Comparison of ENCODE assay signal across 12 cellular contexts in genomic region chr11:35260342-35260985, GRCh38.
DNase-seq lines count a peak whose midpoint lies in the region; ATAC-seq and TF ChIP-seq lines count a peak whose summit lies in the region.
"Had no signal": no experiment of that assay in that cellular context is flagged by ENCODE, and none has a peak within 500 bp of the region (broad histone marks: within the 10 kb centered on the region; RNA-seq: fewer than 3 reads in every experiment).

No MANE protein-coding gene starts in this region.

- 50% methylated on average over 10 of the region's 10 CpGs for WGBS in hepatocyte (ENCODE audit: low lambda C conversion rate, missing lambda C conversion rate)

- H3K9me2 ChIP-seq in hepatocyte (replicated peaks; ENCODE audit: insufficient read depth), result no peaks in the 10 kb centered on the region

- H3K27ac Mint-ChIP-seq in stimulated activated naive CD8-positive, alpha-beta T cell treated with anti-CD3 and anti-CD28 coated beads, Interleukin-15, amount 100 ng/mL, for 72 hours, result no peak overlapping the region
- H3K27ac Mint-ChIP-seq: activated naive CD8-positive, alpha-beta T cell treated with anti-CD3 and anti-CD28 coated beads for 36 hours had no signal

- no peaks in the 10 kb centered on the region for H4K20me1 ChIP-seq in hepatocyte (ENCODE audit: insufficient read depth, poor library complexity, severe bottlenecking)

- TF ChIP-seq CTCF in HEK293 (tag by site-specific recombination; IDR thresholded peaks at IDR 0.05), result no peak
- no peak for TF ChIP-seq CTCF in ascending aorta (IDR thresholded peaks at IDR 0.05)
- no peak for TF ChIP-seq CTCF in hepatocyte (IDR thresholded peaks at IDR 0.05; ENCODE audit: poor library complexity)

- H3K36me3 ChIP-seq in HEK293 (ENCODE audit: control insufficient read depth in 2 of 2, insufficient read depth in 1 of 2, low read length in 2 of 2), result no peaks in the 10 kb centered on the region
- no peaks in the 10 kb centered on the region for H3K36me3 ChIP-seq in ascending aorta
- H3K36me3 ChIP-seq in hepatocyte (replicated peaks; ENCODE audit: insufficient read depth, low read depth), result no peaks in the 10 kb centered on the region
- H3K36me3 ChIP-seq: BE2C had no signal

- H3K27me3 ChIP-seq in ascending aorta, result no peaks in the 10 kb centered on the region
- no peaks in the 10 kb centered on the region for H3K27me3 ChIP-seq in hepatocyte
- H3K27me3 ChIP-seq: BE2C had no signal

- H3K4me3 ChIP-seq in HEK293 (ENCODE audit: low read depth, low read length) (no peak overlapping the region), ascending aorta (peak overlapping the region in 1 of 2 donors; percentile 23), hepatocyte (no peak overlapping the region)

- intact Hi-C loops in ascending aorta (cut with DNase I) (loop anchor here (2.0 to 5.0 kb wide), 2 partner anchors 14 to 107 kb away; no protein-coding TSS in a partner anchor), head of caudate nucleus (cut with DNase I) (no loop called here)

- H3K27me3 Mint-ChIP-seq in stimulated activated naive CD8-positive, alpha-beta T cell treated with anti-CD3 and anti-CD28 coated beads, Interleukin-15, amount 100 ng/mL, for 72 hours, result peaks cover 8% of the 10 kb centered on the region
- H3K27me3 Mint-ChIP-seq: activated naive CD8-positive, alpha-beta T cell treated with anti-CD3 and anti-CD28 coated beads for 36 hours had no signal

- H3K9me3 ChIP-seq in HEK293 (ENCODE audit: control insufficient read depth, insufficient read depth, low read depth, low read length) (no peaks in the 10 kb centered on the region), ascending aorta (no peaks in the 10 kb centered on the region), hepatocyte (ENCODE audit: low read depth) (no peaks in the 10 kb centered on the region)
- H3K9me3 ChIP-seq: BE2C had no signal

- DNase-seq in A172 (ENCODE audit: low spot score) (peak; percentile 66), ascending aorta (ENCODE audit: low spot score in 2 of 2) (peak in 1 of 2 donors; percentile 78), hepatocyte (ENCODE audit: low spot score) (peak; percentile 25), RPMI8226 (no peak), NK-92 (lab: John Stamatoyannopoulos, UW; ENCODE audit: unreplicated experiment) (no peak), head of caudate nucleus (no peak)
- DNase-seq in stimulated activated naive CD8-positive, alpha-beta T cell treated with anti-CD3 and anti-CD28 coated beads, Interleukin-15, amount 100 ng/mL, for 72 hours, result no peak
- DNase-seq: activated CD8-positive, alpha-beta memory T cell treated with anti-CD3 and anti-CD28 coated beads for 24 hours; activated naive CD8-positive, alpha-beta T cell treated with anti-CD3 and anti-CD28 coated beads for 36 hours; BE2C; right cardiac atrium had no signal

- H2AFZ ChIP-seq in hepatocyte, result no peak overlapping the region

- peaks cover 23% of the 10 kb centered on the region for H3K4me1 Mint-ChIP-seq in stimulated activated naive CD8-positive, alpha-beta T cell treated with anti-CD3 and anti-CD28 coated beads, Interleukin-15, amount 100 ng/mL, for 72 hours

- H3K27ac ChIP-seq in HEK293 (ENCODE audit: extremely low read depth, low read depth, low read length) (no peak overlapping the region), ascending aorta (peak overlapping the region; percentile 20 to 51), hepatocyte (peak overlapping the region; percentile 5)

- CTCF ChIA-PET in HEK293 (lab: Yijun Ruan, JAX), result no interaction called here

- ATAC-seq in stimulated activated naive CD8-positive, alpha-beta T cell treated with anti-CD3 and anti-CD28 coated beads, Interleukin-15, amount 100 ng/mL, for 72 hours, result no peak

- H3K9me3 Mint-ChIP-seq in stimulated activated naive CD8-positive, alpha-beta T cell treated with anti-CD3 and anti-CD28 coated beads, Interleukin-15, amount 100 ng/mL, for 72 hours, result no peaks in the 10 kb centered on the region
- H3K9me3 Mint-ChIP-seq: activated naive CD8-positive, alpha-beta T cell treated with anti-CD3 and anti-CD28 coated beads for 36 hours had no signal

- no peaks in the 10 kb centered on the region for H3K79me2 ChIP-seq in hepatocyte

- H3K4me2 ChIP-seq in hepatocyte, result no peak overlapping the region

- POLR2A ChIA-PET in HEK293 (lab: Yijun Ruan, JAX), result no interaction called here

- H3K4me3 Mint-ChIP-seq in stimulated activated naive CD8-positive, alpha-beta T cell treated with anti-CD3 and anti-CD28 coated beads, Interleukin-15, amount 100 ng/mL, for 72 hours, result no peak overlapping the region
- H3K4me3 Mint-ChIP-seq: activated naive CD8-positive, alpha-beta T cell treated with anti-CD3 and anti-CD28 coated beads for 36 hours had no signal

- H3K4me1 ChIP-seq in HEK293 (ENCODE audit: control insufficient read depth, insufficient read depth, low read length), result no peaks in the 10 kb centered on the region
- H3K4me1 ChIP-seq in ascending aorta, result peaks cover 5 to 21% of the 10 kb centered on the region in 2 donors
- no peaks in the 10 kb centered on the region for H3K4me1 ChIP-seq in hepatocyte (ENCODE audit: insufficient read depth)
- H3K4me1 ChIP-seq: BE2C had no signal

TF ChIP-seq in HEK293, 187 proteins besides CTCF, POLR2A, EP300 and RAD21:
- TF ChIP-seq SCRT2 (tag by site-specific recombination; IDR thresholded peaks at IDR 0.05) (0 out of 2 replicates have a peak, but pooled peaks have one; percentile 6), FEZF1 (tag by site-specific recombination; IDR thresholded peaks at IDR 0.05) (peak; percentile 61), ZNF157 (tag by site-specific recombination; IDR thresholded peaks at IDR 0.05) (no peak), ZNF362 (tag by site-specific recombination; IDR thresholded peaks at IDR 0.05) (no peak)

Comparison
In these comparisons a context has a peak if more than half of its experiments do, and no peak if none do; other contexts are left out.
1. DNase-seq: peak in A172 (single experiment) and hepatocyte (single experiment); none in stimulated activated naive CD8-positive, alpha-beta T cell treated with anti-CD3 and anti-CD28 coated beads, Interleukin-15, amount 100 ng/mL, for 72 hours (0 of 2), RPMI8226 (single experiment), NK-92 (single experiment) and head of caudate nucleus (0 of 42).